ENCODE assay signal across 1 cellular context in the genomic region with DNA sequence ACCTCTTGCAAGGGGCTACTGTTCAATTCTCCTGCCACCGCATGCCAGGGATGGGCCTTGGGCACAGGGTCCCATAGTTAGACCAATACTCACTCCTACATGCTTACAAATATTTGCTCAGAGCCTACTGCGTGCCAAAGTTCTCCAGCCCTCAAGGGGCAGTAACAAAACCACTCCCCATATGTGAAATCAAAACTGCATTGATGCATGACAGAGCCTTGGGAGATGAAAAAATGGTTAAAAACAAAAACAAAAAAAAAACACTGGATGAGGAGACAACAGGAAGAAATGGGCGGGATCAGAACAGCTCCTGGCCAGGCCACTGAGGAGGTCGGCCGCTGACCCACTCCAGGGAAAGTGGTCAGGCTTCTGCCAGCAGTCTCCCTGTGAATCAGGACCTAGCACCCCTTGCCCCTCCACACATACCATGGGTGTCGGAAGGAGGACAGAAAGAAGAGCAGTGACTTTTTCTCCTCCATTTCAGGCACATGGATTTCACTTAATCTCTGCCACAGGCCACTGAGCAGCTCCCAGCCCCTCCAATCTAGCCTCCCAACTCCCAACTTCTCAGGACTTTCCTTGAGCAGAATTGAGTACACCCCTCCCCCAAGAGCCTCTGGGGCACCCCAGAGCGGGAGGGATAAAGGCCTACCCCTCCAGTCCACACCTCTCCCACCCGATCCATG.
TF ChIP-seq lines count a peak whose summit lies in the region.

No MANE protein-coding gene starts in this region.

TF ChIP-seq in HepG2, 621 proteins besides CTCF, POLR2A, EP300 and RAD21 (continued from another document):
- TF ChIP-seq, protein P1, sequence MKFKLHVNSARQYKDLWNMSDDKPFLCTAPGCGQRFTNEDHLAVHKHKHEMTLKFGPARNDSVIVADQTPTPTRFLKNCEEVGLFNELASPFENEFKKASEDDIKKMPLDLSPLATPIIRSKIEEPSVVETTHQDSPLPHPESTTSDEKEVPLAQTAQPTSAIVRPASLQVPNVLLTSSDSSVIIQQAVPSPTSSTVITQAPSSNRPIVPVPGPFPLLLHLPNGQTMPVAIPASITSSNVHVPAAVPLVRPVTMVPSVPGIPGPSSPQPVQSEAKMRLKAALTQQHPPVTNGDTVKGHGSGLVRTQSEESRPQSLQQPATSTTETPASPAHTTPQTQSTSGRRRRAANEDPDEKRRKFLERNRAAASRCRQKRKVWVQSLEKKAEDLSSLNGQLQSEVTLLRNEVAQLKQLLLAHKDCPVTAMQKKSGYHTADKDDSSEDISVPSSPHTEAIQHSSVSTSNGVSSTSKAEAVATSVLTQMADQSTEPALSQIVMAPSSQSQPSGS (CRISPR knock-in tag; IDR thresholded peaks at IDR 0.05): peak; percentile 50; the same call in 1 of the 2 replicates
- TF ChIP-seq, protein P2, sequence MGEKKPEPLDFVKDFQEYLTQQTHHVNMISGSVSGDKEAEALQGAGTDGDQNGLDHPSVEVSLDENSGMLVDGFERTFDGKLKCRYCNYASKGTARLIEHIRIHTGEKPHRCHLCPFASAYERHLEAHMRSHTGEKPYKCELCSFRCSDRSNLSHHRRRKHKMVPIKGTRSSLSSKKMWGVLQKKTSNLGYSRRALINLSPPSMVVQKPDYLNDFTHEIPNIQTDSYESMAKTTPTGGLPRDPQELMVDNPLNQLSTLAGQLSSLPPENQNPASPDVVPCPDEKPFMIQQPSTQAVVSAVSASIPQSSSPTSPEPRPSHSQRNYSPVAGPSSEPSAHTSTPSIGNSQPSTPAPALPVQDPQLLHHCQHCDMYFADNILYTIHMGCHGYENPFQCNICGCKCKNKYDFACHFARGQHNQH (CRISPR knock-in tag; IDR thresholded peaks at IDR 0.05): 0 out of 2 replicates have a peak, but pooled peaks have one; percentile 15
- TF ChIP-seq CEBPG (CRISPR knock-in tag; IDR thresholded peaks at IDR 0.05): peak; percentile 21; the same call in 1 of the 2 replicates
- 0 out of 2 replicates have a peak, but pooled peaks have one; percentile 42 for TF ChIP-seq PPARG (CRISPR knock-in tag; conservative IDR thresholded peaks at IDR 0.05)
- TF ChIP-seq ZNF589 (CRISPR knock-in tag; conservative IDR thresholded peaks at IDR 0.05): no peak
- TF ChIP-seq, protein P3, sequence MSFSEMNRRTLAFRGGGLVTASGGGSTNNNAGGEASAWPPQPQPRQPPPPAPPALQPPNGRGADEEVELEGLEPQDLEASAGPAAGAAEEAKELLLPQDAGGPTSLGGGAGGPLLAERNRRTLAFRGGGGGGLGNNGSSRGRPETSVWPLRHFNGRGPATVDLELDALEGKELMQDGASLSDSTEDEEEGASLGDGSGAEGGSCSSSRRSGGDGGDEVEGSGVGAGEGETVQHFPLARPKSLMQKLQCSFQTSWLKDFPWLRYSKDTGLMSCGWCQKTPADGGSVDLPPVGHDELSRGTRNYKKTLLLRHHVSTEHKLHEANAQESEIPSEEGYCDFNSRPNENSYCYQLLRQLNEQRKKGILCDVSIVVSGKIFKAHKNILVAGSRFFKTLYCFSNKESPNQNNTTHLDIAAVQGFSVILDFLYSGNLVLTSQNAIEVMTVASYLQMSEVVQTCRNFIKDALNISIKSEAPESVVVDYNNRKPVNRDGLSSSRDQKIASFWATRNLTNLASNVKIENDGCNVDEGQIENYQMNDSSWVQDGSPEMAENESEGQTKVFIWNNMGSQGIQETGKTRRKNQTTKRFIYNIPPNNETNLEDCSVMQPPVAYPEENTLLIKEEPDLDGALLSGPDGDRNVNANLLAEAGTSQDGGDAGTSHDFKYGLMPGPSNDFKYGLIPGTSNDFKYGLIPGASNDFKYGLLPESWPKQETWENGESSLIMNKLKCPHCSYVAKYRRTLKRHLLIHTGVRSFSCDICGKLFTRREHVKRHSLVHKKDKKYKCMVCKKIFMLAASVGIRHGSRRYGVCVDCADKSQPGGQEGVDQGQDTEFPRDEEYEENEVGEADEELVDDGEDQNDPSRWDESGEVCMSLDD (CRISPR knock-in tag; IDR thresholded peaks at IDR 0.05; ENCODE audit: borderline replicate concordance): no peak
- peak; percentile 71 for TF ChIP-seq SAP130 (CRISPR knock-in tag; IDR thresholded peaks at IDR 0.05; ENCODE audit: low read depth)
- TF ChIP-seq GATAD2A (CRISPR knock-in tag; IDR thresholded peaks at IDR 0.05): peak; percentile 69
- TF ChIP-seq ZSCAN21 (CRISPR knock-in tag; IDR thresholded peaks at IDR 0.05; ENCODE audit: borderline replicate concordance): no peak
- TF ChIP-seq ZNF776 (CRISPR knock-in tag; IDR thresholded peaks at IDR 0.05): no peak
- no peak for TF ChIP-seq FOXA1 (IDR thresholded peaks at IDR 0.05)
- peak; percentile 58 for TF ChIP-seq FOXA1 (CRISPR knock-in tag; IDR thresholded peaks at IDR 0.05)
